In genomic region chr2:178478442-178479274, GRCh38 we compare ENCODE assay signal across 1 cellular context.
TF ChIP-seq lines count a peak whose summit lies in the region.

TSS of gene FKBP7 (minus strand) at chr2:178478600. CDS start at chr2:178478499, 101 bp downstream.

TF ChIP-seq in HEK293, 187 proteins besides CTCF, POLR2A, EP300 and RAD21 (continued from another document and continues in another):
- TF ChIP-seq ZNF148 (tag by site-specific recombination; IDR thresholded peaks at IDR 0.05; ENCODE audit: borderline replicate concordance) = no peak
- TF ChIP-seq ZNF132 (tag by site-specific recombination; IDR thresholded peaks at IDR 0.05; ENCODE audit: borderline replicate concordance) = no peak
- no peak for TF ChIP-seq ZFP3 (tag by site-specific recombination; IDR thresholded peaks at IDR 0.05; ENCODE audit: low read depth)
- TF ChIP-seq ZBTB21 (tag by site-specific recombination; IDR thresholded peaks at IDR 0.05) = peak; percentile 81
- TF ChIP-seq ZFHX2 (tag by site-specific recombination; conservative IDR thresholded peaks at IDR 0.05) = no peak
- TF ChIP-seq ZNF302 (tag by site-specific recombination; IDR thresholded peaks at IDR 0.05; ENCODE audit: low read depth) = no peak
- TF ChIP-seq ZNF350 (tag by site-specific recombination; IDR thresholded peaks at IDR 0.05) = no peak
- TF ChIP-seq ZNF26 (tag by site-specific recombination; IDR thresholded peaks at IDR 0.05) = no peak
- TF ChIP-seq GLIS2 (tag by site-specific recombination; IDR thresholded peaks at IDR 0.05) = peak; percentile 74
- TF ChIP-seq ZNF747 (tag by site-specific recombination; IDR thresholded peaks at IDR 0.05) = no peak
- no peak for TF ChIP-seq ZNF76 (tag by site-specific recombination; IDR thresholded peaks at IDR 0.05; ENCODE audit: borderline replicate concordance, low read depth)
- no peak for TF ChIP-seq ZNF37A (tag by site-specific recombination; IDR thresholded peaks at IDR 0.05)
- TF ChIP-seq EGR2 (tag by site-specific recombination; IDR thresholded peaks at IDR 0.05; ENCODE audit: low read depth) = no peak
- TF ChIP-seq HOXA7 (CRISPR knock-in tag; IDR thresholded peaks at IDR 0.05; ENCODE audit: borderline replicate concordance) = no peak
- TF ChIP-seq ZNF266 (tag by site-specific recombination; IDR thresholded peaks at IDR 0.05; ENCODE audit: low read depth) = no peak
- no peak for TF ChIP-seq KLF7 (tag by site-specific recombination; IDR thresholded peaks at IDR 0.05; ENCODE audit: borderline replicate concordance)
- no peak for TF ChIP-seq PRDM1 (tag by site-specific recombination; IDR thresholded peaks at IDR 0.05)
- TF ChIP-seq ZNF623 (tag by site-specific recombination; IDR thresholded peaks at IDR 0.05) = no peak
- TF ChIP-seq ZNF518A (tag by site-specific recombination; conservative IDR thresholded peaks at IDR 0.05; ENCODE audit: low read depth) = no peak
- peak; percentile 70 for TF ChIP-seq KLF1 (tag by site-specific recombination; IDR thresholded peaks at IDR 0.05)
- no peak for TF ChIP-seq ZNF645 (tag by site-specific recombination; IDR thresholded peaks at IDR 0.05)
- peak; percentile 18; the same call in 1 of the 2 replicates for TF ChIP-seq ZNF600 (tag by site-specific recombination; IDR thresholded peaks at IDR 0.05)
- TF ChIP-seq ZNF521 (tag by site-specific recombination; IDR thresholded peaks at IDR 0.05) = no peak
- TF ChIP-seq ZBTB26 (tag by site-specific recombination; optimal IDR thresholded peaks at IDR 0.05) = peak; percentile 50
- TF ChIP-seq ZNF138 (tag by site-specific recombination; IDR thresholded peaks at IDR 0.05; ENCODE audit: borderline replicate concordance) = no peak
- no peak for TF ChIP-seq ZNF701 (tag by site-specific recombination; IDR thresholded peaks at IDR 0.05)
- no peak for TF ChIP-seq REPIN1 (tag by site-specific recombination; IDR thresholded peaks at IDR 0.05; ENCODE audit: low read depth)
- no peak for TF ChIP-seq ZNF184 (tag by site-specific recombination; IDR thresholded peaks at IDR 0.05)
- TF ChIP-seq FEZF1 (tag by site-specific recombination; IDR thresholded peaks at IDR 0.05) = peak; percentile 75
- no peak for TF ChIP-seq HIC1 (tag by site-specific recombination; IDR thresholded peaks at IDR 0.05)
- TF ChIP-seq ZSCAN23 (tag by site-specific recombination; IDR thresholded peaks at IDR 0.05) = no peak
- TF ChIP-seq BCL6B (tag by site-specific recombination; IDR thresholded peaks at IDR 0.05) = no peak
- TF ChIP-seq SALL2 (tag by site-specific recombination; IDR thresholded peaks at IDR 0.05; ENCODE audit: borderline replicate concordance) = no peak
- TF ChIP-seq REST (tag by site-specific recombination; IDR thresholded peaks at IDR 0.05) = 0 out of 2 replicates have a peak, but pooled peaks have one; percentile 33
- no peak for TF ChIP-seq GFI1B (tag by site-specific recombination; IDR thresholded peaks at IDR 0.05)
- no peak for TF ChIP-seq ZNF560 (tag by site-specific recombination; IDR thresholded peaks at IDR 0.05; ENCODE audit: borderline replicate concordance)
- no peak for TF ChIP-seq AEBP2 (tag by site-specific recombination; IDR thresholded peaks at IDR 0.05; ENCODE audit: borderline replicate concordance)
- TF ChIP-seq KLF10 (tag by site-specific recombination; IDR thresholded peaks at IDR 0.05) = 0 out of 2 replicates have a peak, but pooled peaks have one; percentile 22
- no peak for TF ChIP-seq ZNF837 (tag by site-specific recombination; IDR thresholded peaks at IDR 0.05)
- no peak for TF ChIP-seq HOXD13 (CRISPR knock-in tag; IDR thresholded peaks at IDR 0.05; ENCODE audit: borderline replicate concordance)
- TF ChIP-seq ZNF843 (tag by site-specific recombination; IDR thresholded peaks at IDR 0.05) = 0 out of 2 replicates have a peak, but pooled peaks have one; percentile 48
- TF ChIP-seq IKZF3 (tag by site-specific recombination; IDR thresholded peaks at IDR 0.05) = peak; percentile 59; the same call in 1 of the 2 replicates
- TF ChIP-seq ZNF211 (tag by site-specific recombination; IDR thresholded peaks at IDR 0.05; ENCODE audit: low read depth) = no peak
